Comparison of ENCODE assay signal across 16 cellular contexts in genomic region chr4:94561249-94562024, GRCh38.
DNase-seq lines count a peak whose midpoint lies in the region; ATAC-seq, FAIRE-seq and TF ChIP-seq lines count a peak whose summit lies in the region.
"Had no signal": no experiment of that assay in that cellular context is flagged by ENCODE, and none has a peak within 500 bp of the region (broad histone marks: within the 10 kb centered on the region; RNA-seq: fewer than 3 reads in every experiment).

No MANE protein-coding gene starts in this region.

- H3K27ac ChIP-seq in endothelial cell of umbilical vein (ENCODE audit: insufficient read depth, low read depth, low read length) = peak overlapping the region; percentile 73
- H3K27ac ChIP-seq: neural progenitor cell, SJCRH30 had no signal

- H3K36me3 Mint-ChIP-seq in endothelial cell (ENCODE audit: low read depth, unreplicated experiment) = no peaks in the 10 kb centered on the region

- intact Hi-C loops in Right ventricle myocardium inferior (cut with DNase I) = loop anchor here (5.0 kb wide), 1 partner anchor 109 kb away; the partner anchor contains the start of gene PDLIM5
- intact Hi-C loops in cardiac septum (cut with DNase I) = loop anchor here (5.0 kb wide), 1 partner anchor 109 kb away; the partner anchor contains the start of gene PDLIM5
- intact Hi-C loops in endothelial cell of umbilical vein (cut with micrococcal nuclease) = loop anchor here (1.0 kb wide), 1 partner anchor 16 kb away; no protein-coding TSS in a partner anchor

- no peaks in the 10 kb centered on the region for H3K36me3 ChIP-seq in endothelial cell of umbilical vein (ENCODE audit: control insufficient read depth in 2 of 2, extremely low read depth in 1 of 2, insufficient read depth in 2 of 2, low read length in 2 of 2)
- H3K36me3 ChIP-seq: neural progenitor cell, SJCRH30, thyroid gland had no signal

- H3K4me1 Mint-ChIP-seq in endothelial cell (ENCODE audit: unreplicated experiment) = peaks cover 5% of the 10 kb centered on the region
- H3K4me1 Mint-ChIP-seq: neural progenitor cell had no signal

- H2AFZ ChIP-seq in endothelial cell of umbilical vein (ENCODE audit: low read depth, low read length) = no peak overlapping the region
- H2AFZ ChIP-seq: neural progenitor cell had no signal

- no peak for DNase-seq in Right ventricle myocardium inferior (ENCODE audit: missing footprints)
- DNase-seq in cardiac septum (ENCODE audit: low spot score) = no peak
- peak; percentile 90 for DNase-seq in endothelial cell of umbilical vein (ENCODE audit: low read depth, low spot score)
- DNase-seq in lung microvascular endothelial cell (ENCODE audit: low read depth in 2 of 2) = peak; percentile 84 to 89
- DNase-seq in putamen (ENCODE audit: low spot score) = no peak
- no peak for DNase-seq in endothelial cell (ENCODE audit: low spot score)
- DNase-seq: ACHN; effector memory CD8-positive, alpha-beta T cell; GDM1; stimulated activated CD4-positive, alpha-beta T cell treated with anti-CD3 and anti-CD28 coated beads, Interleukin-4, amount 100 ng/mL, for 4 hours; thyroid gland had no signal

- H3K9me1 ChIP-seq in endothelial cell of umbilical vein (replicated peaks; ENCODE audit: control insufficient read depth, extremely low read depth, insufficient read depth, low read length) = no peaks in the 10 kb centered on the region

- H3K27me3 Mint-ChIP-seq in endothelial cell (ENCODE audit: unreplicated experiment) = no peaks in the 10 kb centered on the region
- H3K27me3 Mint-ChIP-seq: effector memory CD8-positive, alpha-beta T cell had no signal

- TSS peak; percentile 93 for BruUV-seq in endothelial cell of umbilical vein (replicated peaks; lab: Mats Ljungman, UMichigan)

- peak; percentile 63 for TF ChIP-seq POLR2A in endothelial cell of umbilical vein (IDR thresholded peaks at IDR 0.05; ENCODE audit: low read depth, low read length)

- no peaks in the 10 kb centered on the region for H3K9me3 ChIP-seq in endothelial cell of umbilical vein (replicated peaks; ENCODE audit: control insufficient read depth, insufficient read depth, low read length)
- H3K9me3 ChIP-seq: thyroid gland had no signal

- ATAC-seq in Right ventricle myocardium inferior (peak; percentile 49), GM18909 (IDR thresholded peaks at IDR 0.05; ENCODE audit: poor library complexity, unreplicated experiment) (no peak), GM19351 (IDR thresholded peaks at IDR 0.05; ENCODE audit: unreplicated experiment) (no peak)
- ATAC-seq: activated CD4-positive, CD25-positive, alpha-beta regulatory T cell treated with anti-CD3 and anti-CD28 coated beads, Interleukin-2, amount 50 U/mL, for 24 hours; effector memory CD8-positive, alpha-beta T cell had no signal

- peaks cover 69% of the 10 kb centered on the region for H3K79me2 ChIP-seq in endothelial cell of umbilical vein (ENCODE audit: control insufficient read depth, insufficient read depth, low read length)

- H3K4me3 Mint-ChIP-seq in endothelial cell (ENCODE audit: unreplicated experiment) = no peak overlapping the region
- H3K4me3 Mint-ChIP-seq: effector memory CD8-positive, alpha-beta T cell; neural progenitor cell had no signal

- H3K27ac Mint-ChIP-seq in endothelial cell (ENCODE audit: unreplicated experiment) = no peak overlapping the region
- H3K27ac Mint-ChIP-seq: neural progenitor cell had no signal

- no peaks in the 10 kb centered on the region for H3K9me3 Mint-ChIP-seq in endothelial cell (ENCODE audit: unreplicated experiment)
- H3K9me3 Mint-ChIP-seq: effector memory CD8-positive, alpha-beta T cell had no signal

- peak overlapping the region; percentile 67 for H3K9ac ChIP-seq in endothelial cell of umbilical vein (replicated peaks; ENCODE audit: extremely low read depth, insufficient read depth, low read length)
- H3K9ac ChIP-seq: neural progenitor cell had no signal

- peak; percentile 59 for FAIRE-seq in endothelial cell of umbilical vein (lab: Jason Lieb, UNC)

- POLR2A ChIA-PET in endothelial cell of umbilical vein (lab: Charles Lee) = interaction anchor here (1.0 kb wide), 1 partner anchor 10 kb away, joined by 5 read pairs; no protein-coding TSS in a partner anchor

- CTCF ChIA-PET in endothelial cell of umbilical vein (lab: Charles Lee) = interaction anchor here (0.6 to 1.7 kb wide), 10 partner anchors 9 to 154 kb away, joined by 3 to 15 read pairs (median 3); no protein-coding TSS in a partner anchor

- H4K20me1 ChIP-seq in endothelial cell of umbilical vein (replicated peaks; ENCODE audit: control insufficient read depth, extremely low read depth, insufficient read depth, low read length) = no peaks in the 10 kb centered on the region

- peak overlapping the region in 1 of 3 experiments; percentile 7 for H3K4me3 ChIP-seq in endothelial cell of umbilical vein (replicated peaks in 1 of 3; ENCODE audit: insufficient read depth in 1 of 3, low read depth in 1 of 3, low read length in 3 of 3)
- H3K4me3 ChIP-seq: neural progenitor cell, SJCRH30, thyroid gland had no signal

- TF ChIP-seq CTCF in endothelial cell of umbilical vein (IDR thresholded peaks at IDR 0.05; ENCODE audit: extremely low read depth in 1 of 2, insufficient read depth in 1 of 2, low read depth in 1 of 2, low read length in 2 of 2) (no peak), endothelial cell (IDR thresholded peaks at IDR 0.05; ENCODE audit: unreplicated experiment) (no peak)

- H3K4me2 ChIP-seq in endothelial cell of umbilical vein (ENCODE audit: insufficient read depth, low read length) = peak overlapping the region; percentile 79
- H3K4me2 ChIP-seq: neural progenitor cell had no signal

- H3K27me3 ChIP-seq in endothelial cell of umbilical vein (ENCODE audit: control insufficient read depth in 2 of 2, insufficient read depth in 2 of 2, low read length in 2 of 2) = no peaks in the 10 kb centered on the region
- H3K27me3 ChIP-seq: neural progenitor cell, SJCRH30, thyroid gland had no signal

- dilution Hi-C loops in endothelial cell of umbilical vein (cut with MboI; ENCODE audit: extremely low pct_ligation_motif_present, low sequenced_read_pairs) = no loop called here

- peaks cover 68% of the 10 kb centered on the region for H3K4me1 ChIP-seq in endothelial cell of umbilical vein (ENCODE audit: control insufficient read depth, extremely low read depth, insufficient read depth, low read length)
- H3K4me1 ChIP-seq: neural progenitor cell had no signal

TF ChIP-seq in endothelial cell of umbilical vein, 7 proteins besides CTCF, POLR2A, EP300 and RAD21:
- TF ChIP-seq JUN (IDR thresholded peaks at IDR 0.05; ENCODE audit: borderline replicate concordance, insufficient read depth, insufficient read length, low read depth) = peak; percentile 31
- no peak for TF ChIP-seq EZH2 (IDR thresholded peaks at IDR 0.05; ENCODE audit: borderline replicate concordance, low read depth, low read length, severe bottlenecking)
- TF ChIP-seq POLR2AphosphoS5 (IDR thresholded peaks at IDR 0.05; ENCODE audit: insufficient read depth, low read depth, low read length) = peak; percentile 61
- TF ChIP-seq MYC (IDR thresholded peaks at IDR 0.05; ENCODE audit: low read depth, low read length) = no peak
- TF ChIP-seq, protein P1, sequence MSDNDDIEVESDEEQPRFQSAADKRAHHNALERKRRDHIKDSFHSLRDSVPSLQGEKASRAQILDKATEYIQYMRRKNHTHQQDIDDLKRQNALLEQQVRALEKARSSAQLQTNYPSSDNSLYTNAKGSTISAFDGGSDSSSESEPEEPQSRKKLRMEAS (IDR thresholded peaks at IDR 0.05; ENCODE audit: insufficient read depth, insufficient read length) = no peak
- TF ChIP-seq GATA2 (IDR thresholded peaks at IDR 0.05; ENCODE audit: insufficient read depth, insufficient read length, low read depth, low read length) = peak; percentile 98
- TF ChIP-seq FOS (IDR thresholded peaks at IDR 0.05; ENCODE audit: borderline replicate concordance, insufficient read depth, low read length) = peak; percentile 65

Comparison
In these comparisons a context has a peak if more than half of its experiments do, and no peak if none do; other contexts are left out.
1. DNase-seq: peak in endothelial cell of umbilical vein (single experiment) and lung microvascular endothelial cell (2 of 2); none in Right ventricle myocardium inferior (single experiment), cardiac septum (single experiment), putamen (single experiment) and endothelial cell (single experiment).